26 cellular contexts compared by ENCODE assay signal in the genomic region with DNA sequence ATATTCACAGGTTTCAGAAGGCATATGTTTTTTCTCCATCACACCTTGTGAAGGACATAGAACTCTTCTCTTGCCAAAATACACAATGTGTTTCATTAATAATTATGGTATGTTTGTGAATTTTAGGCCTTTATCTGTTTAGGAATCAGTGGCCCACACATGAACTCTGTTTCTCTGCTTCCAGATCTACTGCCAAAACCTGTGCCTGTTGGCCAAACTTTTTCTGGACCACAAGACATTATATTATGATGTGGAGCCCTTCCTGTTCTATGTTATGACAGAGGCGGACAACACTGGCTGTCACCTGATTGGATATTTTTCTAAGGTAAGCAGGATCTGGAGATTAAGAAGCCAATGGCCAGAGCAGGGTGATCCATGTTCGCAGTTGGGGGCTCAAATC. TPM values are rescaled to one million over a fixed set of nuclear protein-coding genes. Genes with fewer than 3 reads are reported as not detected.
A peak's percentile ranks its signal among the peaks of the same experiment; 100 is the strongest.
DNase-seq lines count a peak whose midpoint lies in the region; ATAC-seq and TF ChIP-seq lines count a peak whose summit lies in the region.
"Had no signal": no experiment of that assay in that cellular context is flagged by ENCODE, and none has a peak within 500 bp of the region (broad histone marks: within the 10 kb centered on the region; RNA-seq: fewer than 3 reads in every experiment).

No MANE protein-coding gene starts in this region.

- CTCF ChIA-PET in activated CD4-positive, alpha-beta T cell treated with anti-CD3 and anti-CD28 coated beads, Interleukin-2, amount 10 ng/mL, durations not matched to agents 7 days and 5 days (lab: Charles Lee), result interaction anchor here (0.6 to 1.4 kb wide), 4 partner anchors 10 to 272 kb away, joined by 3 to 5 read pairs (median 4); no protein-coding TSS in a partner anchor
- CTCF ChIA-PET in PC-9 (lab: Charles Lee), result no interaction called here

- H3K9me2 ChIP-seq in PC-9 (ENCODE audit: insufficient read depth), result no peaks in the 10 kb centered on the region

- H3K4me1 ChIP-seq in PC-9 (replicated peaks; ENCODE audit: insufficient read depth) (peaks cover 16% of the 10 kb centered on the region), prostate gland (replicated peaks) (peaks cover 29% of the 10 kb centered on the region)
- H3K4me1 ChIP-seq: BE2C had no signal

- intact Hi-C loops in PC-9 (cut with micrococcal nuclease; ENCODE audit: unreplicated experiment), result no loop called here
- intact Hi-C loops in prostate gland (cut with DNase I), result no loop called here

- H3K9me3 ChIP-seq in PC-9 (ENCODE audit: insufficient read depth, low read depth), result no peaks in the 10 kb centered on the region
- no peaks in the 10 kb centered on the region for H3K9me3 ChIP-seq in prostate gland
- H3K9me3 ChIP-seq: BE2C, esophagus squamous epithelium, tibial artery had no signal

- ATAC-seq in effector memory CD8-positive, alpha-beta T cell (replicated peaks), result no peak
- ATAC-seq in HG02973 (IDR thresholded peaks at IDR 0.05; ENCODE audit: unreplicated experiment), result no peak

- TF ChIP-seq CTCF in PC-9 (conservative IDR thresholded peaks at IDR 0.05) (no peak), prostate gland (IDR thresholded peaks at IDR 0.05) (no peak)

- no peak for TF ChIP-seq POLR2A in prostate gland (IDR thresholded peaks at IDR 0.05)

- H3F3A ChIP-seq in PC-9 (ENCODE audit: insufficient read depth, low read depth), result peaks cover 17% of the 10 kb centered on the region; the same call in 1 of the 2 replicates

- no peak for DNase-seq in activated CD4-positive, alpha-beta T cell treated with anti-CD3 and anti-CD28 coated beads, Interleukin-2, amount 10 ng/mL, durations not matched to agents 7 days and 5 days
- DNase-seq in activated CD4-positive, alpha-beta T cell treated with anti-CD3 and anti-CD28 coated beads for 48 hours, result no peak
- DNase-seq in PC-9 (no peak), prostate gland (ENCODE audit: low spot score) (no peak), AG08395 (ENCODE audit: low spot score) (no peak), hypothalamus (lab: John Stamatoyannopoulos, UW) (no peak)
- DNase-seq in effector memory CD8-positive, alpha-beta T cell, result no peak
- DNase-seq: activated CD4-positive, CD25-positive, alpha-beta regulatory T cell; activated gamma-delta T cell; aorta; BE2C; cerebellar nuclear complex; effector CD4-positive, alpha-beta T cell; esophagus squamous epithelium; GM23248; Karpas-422; NCI-H1694 treated with DMSO at 0.1 percent for 48 hours; NCI-H69; stimulated activated CD4-positive, alpha-beta T cell treated with anti-CD3 and anti-CD28 coated beads, Interleukin-2, amount 100 ng/mL, for 48 hours; stimulated activated naive CD4-positive, alpha-beta T cell treated with Interleukin-2 at 50 U/mL for 16 hours; T-helper 9 cell; tibial artery had no signal

- POLR2A ChIA-PET in activated CD4-positive, alpha-beta T cell treated with anti-CD3 and anti-CD28 coated beads, Interleukin-2, amount 10 ng/mL, durations not matched to agents 7 days and 5 days (lab: Charles Lee), result interaction anchor here (0.6 to 1.0 kb wide), 3 partner anchors 24 to 121 kb away, joined by 3 to 4 read pairs (median 3); no protein-coding TSS in a partner anchor
- POLR2A ChIA-PET in PC-9 (lab: Charles Lee; ENCODE audit: unreplicated experiment), result interaction anchor here (0.7 kb wide), 1 partner anchor 1421 kb away, joined by 3 read pairs; no protein-coding TSS in a partner anchor

- 31% methylated on average over 2 of the region's 2 CpGs for WGBS in prostate gland

- H3K79me2 ChIP-seq in PC-9 (ENCODE audit: low read depth), result no peaks in the 10 kb centered on the region

- H3K27ac ChIP-seq in PC-9, result no peak overlapping the region
- H3K27ac ChIP-seq in prostate gland, result peak overlapping the region; percentile 60 to 63
- H3K27ac ChIP-seq: GM23248, tibial artery had no signal

- H3K4me1 Mint-ChIP-seq in activated CD4-positive, alpha-beta T cell treated with anti-CD3 and anti-CD28 coated beads, Interleukin-2, amount 10 ng/mL, durations not matched to agents 7 days and 5 days, result peaks cover 49% of the 10 kb centered on the region
- H3K4me1 Mint-ChIP-seq in effector memory CD8-positive, alpha-beta T cell (ENCODE audit: low read depth in 2 of 2), result peaks cover 29 to 40% of the 10 kb centered on the region in 2 donors

- H3K4me2 ChIP-seq in PC-9, result peak overlapping the region; percentile 22; the same call in 1 of the 2 replicates

- no peak overlapping the region for H3K4me3 Mint-ChIP-seq in activated CD4-positive, alpha-beta T cell treated with anti-CD3 and anti-CD28 coated beads, Interleukin-2, amount 10 ng/mL, durations not matched to agents 7 days and 5 days
- no peak overlapping the region for H3K4me3 Mint-ChIP-seq in effector memory CD8-positive, alpha-beta T cell

- H3K27me3 ChIP-seq in PC-9 (ENCODE audit: insufficient read depth, low read depth), result no peaks in the 10 kb centered on the region
- H3K27me3 ChIP-seq in prostate gland (replicated peaks; ENCODE audit: insufficient read depth), result no peaks in the 10 kb centered on the region
- H3K27me3 ChIP-seq: BE2C, esophagus squamous epithelium, tibial artery had no signal

- H3K36me3 Mint-ChIP-seq in activated CD4-positive, alpha-beta T cell treated with anti-CD3 and anti-CD28 coated beads, Interleukin-2, amount 10 ng/mL, durations not matched to agents 7 days and 5 days (ENCODE audit: low read depth), result peaks cover 72% of the 10 kb centered on the region
- peaks cover 90% of the 10 kb centered on the region for H3K36me3 Mint-ChIP-seq in effector memory CD8-positive, alpha-beta T cell (ENCODE audit: insufficient read depth)

- no peaks in the 10 kb centered on the region for H3K27me3 Mint-ChIP-seq in activated CD4-positive, alpha-beta T cell treated with anti-CD3 and anti-CD28 coated beads, Interleukin-2, amount 10 ng/mL, durations not matched to agents 7 days and 5 days
- H3K27me3 Mint-ChIP-seq in effector memory CD8-positive, alpha-beta T cell, result no peaks in the 10 kb centered on the region

- peaks cover 23% of the 10 kb centered on the region for H4K20me1 ChIP-seq in PC-9 (ENCODE audit: insufficient read depth)

- peaks cover 53% of the 10 kb centered on the region for H3K36me3 ChIP-seq in PC-9 (ENCODE audit: low read depth)
- peaks cover 5 to 6% of the 10 kb centered on the region in 2 donors for H3K36me3 ChIP-seq in prostate gland

- no peak overlapping the region for H2AFZ ChIP-seq in PC-9
- H2AFZ ChIP-seq: GM23248 had no signal

- BruUV-seq in PC-9 (replicated peaks; lab: Mats Ljungman, UMichigan), result no TSS peak

- peak overlapping the region; percentile 85 for H3K27ac Mint-ChIP-seq in activated CD4-positive, alpha-beta T cell treated with anti-CD3 and anti-CD28 coated beads, Interleukin-2, amount 10 ng/mL, durations not matched to agents 7 days and 5 days
- H3K27ac Mint-ChIP-seq in effector memory CD8-positive, alpha-beta T cell, result peak overlapping the region; percentile 32 to 77

- H3K9me3 Mint-ChIP-seq in activated CD4-positive, alpha-beta T cell treated with anti-CD3 and anti-CD28 coated beads, Interleukin-2, amount 10 ng/mL, durations not matched to agents 7 days and 5 days, result no peaks in the 10 kb centered on the region
- H3K9me3 Mint-ChIP-seq in effector memory CD8-positive, alpha-beta T cell, result no peaks in the 10 kb centered on the region

- H3K4me3 ChIP-seq in PC-9, result no peak overlapping the region
- no peak overlapping the region for H3K4me3 ChIP-seq in prostate gland
- H3K4me3 ChIP-seq: esophagus squamous epithelium, GM23248, tibial artery had no signal

RNA-seq across cellular contexts. Expression of gene TAC4, which starts 26.4 kb away (rescaled TPM):
- not detected for total RNA-seq in activated CD4-positive, alpha-beta T cell treated with anti-CD3 and anti-CD28 coated beads, Interleukin-2, amount 10 ng/mL, durations not matched to agents 7 days and 5 days
- total RNA-seq in PC-9 (2021), result not detected in 2 replicates
- not detected for total RNA-seq in prostate gland
- total RNA-seq: aorta, esophagus squamous epithelium, GM23248, myocyte, OCI-LY7, omental fat pad had no signal

RNA-seq across cellular contexts. Expression of gene KAT7, which starts 33.0 kb away (rescaled TPM):
- total RNA-seq in activated CD4-positive, alpha-beta T cell treated with anti-CD3 and anti-CD28 coated beads, Interleukin-2, amount 10 ng/mL, durations not matched to agents 7 days and 5 days, result 10 to 100 TPM; 78.5 to 82.4 TPM
- total RNA-seq in PC-9 (2021), result 41.6 and 57.0 TPM in 2 replicates
- 10 to 100 TPM; 48.3 to 78.6 TPM for total RNA-seq in prostate gland

RNA-seq across cellular contexts. Expression of gene FAM117A, which starts 57.5 kb away (rescaled TPM):
- 10 to 100 TPM; 30.6 to 34.1 TPM for total RNA-seq in activated CD4-positive, alpha-beta T cell treated with anti-CD3 and anti-CD28 coated beads, Interleukin-2, amount 10 ng/mL, durations not matched to agents 7 days and 5 days
- total RNA-seq in PC-9 (2021) (12.7 and 15.0 TPM in 2 replicates), prostate gland (10 to 100 TPM; 30.9 to 46.4 TPM)
